In the genomic region with DNA sequence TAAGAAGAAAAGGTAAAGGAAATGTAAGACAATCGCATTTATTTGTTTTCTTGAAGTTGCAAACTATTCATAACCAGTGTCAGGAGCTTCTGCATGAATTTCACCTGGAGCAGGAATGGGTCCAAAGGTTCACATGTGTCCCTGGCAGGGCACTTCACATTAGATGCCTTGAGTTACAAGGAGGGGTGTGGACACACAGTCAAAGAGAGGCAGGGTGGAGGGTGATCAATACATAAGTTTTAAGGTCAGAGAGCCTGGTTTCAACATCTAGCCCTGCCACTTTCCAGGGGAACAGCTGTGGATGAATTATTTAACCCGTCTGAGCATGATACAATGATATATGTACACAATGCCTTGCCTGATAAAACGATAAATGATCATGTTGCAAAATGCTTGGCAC, we compare ENCODE assay signal across 21 cellular contexts.
"Had no signal": no experiment of that assay in that cellular context is flagged by ENCODE, and none has a peak within 500 bp of the region (broad histone marks: within the 10 kb centered on the region; RNA-seq: fewer than 3 reads in every experiment).

No MANE protein-coding gene starts in this region.

- H3K4me3 ChIP-seq: colonic mucosa, esophagus muscularis mucosa, gastrocnemius medialis, heart right ventricle, left ventricle myocardium inferior, lower lobe of right lung, mucosa of descending colon had no signal

- ATAC-seq: gastrocnemius medialis, heart right ventricle, left cardiac atrium, lower lobe of right lung, mucosa of descending colon had no signal

- H3K27me3 ChIP-seq: colonic mucosa, esophagus muscularis mucosa, gastrocnemius medialis, heart right ventricle had no signal

- H3K27ac Mint-ChIP-seq: dendritic cell treated with granulocyte-macrophage colony-stimulating factor and Interleukin-4, amounts not matched to agents 40 ng/mL and 50 ng/mL, for 4 days; mesothelial cell of epicardium had no signal

- FAIRE-seq: endothelial cell of umbilical vein, islet of Langerhans, keratinocyte had no signal

- H3K36me3 ChIP-seq: colonic mucosa, esophagus muscularis mucosa, gastrocnemius medialis, heart right ventricle, left ventricle myocardium inferior, lower lobe of right lung had no signal

- H3K4me3 Mint-ChIP-seq: dendritic cell treated with granulocyte-macrophage colony-stimulating factor and Interleukin-4, amounts not matched to agents 40 ng/mL and 50 ng/mL, for 4 days; mesothelial cell of epicardium had no signal

- H3K4me1 ChIP-seq: colonic mucosa had no signal

- H3K9me3 ChIP-seq: colonic mucosa, esophagus muscularis mucosa, gastrocnemius medialis, lower lobe of right lung, mucosa of descending colon had no signal

- H3K27ac ChIP-seq: colonic mucosa, esophagus muscularis mucosa, gastrocnemius medialis, heart right ventricle, left ventricle myocardium inferior, lower lobe of right lung had no signal

- DNase-seq: colonic mucosa; cortex of kidney; effector CD4-positive, alpha-beta T cell; effector memory CD4-positive, alpha-beta T cell; foreskin fibroblast; foreskin melanocyte; gastrocnemius medialis; glutamatergic neuron; head of caudate nucleus; heart right ventricle; hippocampal formation; left cardiac atrium; left ventricle myocardium inferior; lower lobe of right lung had no signal
